ENCODE assay signal across 8 cellular contexts in genomic region chr1:27872802-27873665, GRCh38. TPM values are rescaled to one million over a fixed set of nuclear protein-coding genes. Genes with fewer than 3 reads are reported as not detected.
DNase-seq lines count a peak whose midpoint lies in the region; ATAC-seq and TF ChIP-seq lines count a peak whose summit lies in the region.

No MANE protein-coding gene starts in this region.

- CTCF ChIA-PET in activated CD4-positive, alpha-beta memory T cell treated with anti-CD3 and anti-CD28 coated beads for 36 hours (lab: Charles Lee): interaction anchor here (0.8 to 1.0 kb wide), 2 partner anchors 67 to 215 kb away, joined by 3 read pairs; no protein-coding TSS in a partner anchor

- peaks cover 64 to 85% (median 78%) of the 10 kb centered on the region in 10 experiments for H3K4me1 ChIP-seq in BLaER1 treated with 17β-estradiol and CSF1 and Interleukin-3, amounts not matched to agents 10 nM and 100 nM
- H3K4me1 ChIP-seq in HUES48 (ENCODE audit: control insufficient read depth, insufficient read depth, low read length): no peaks in the 10 kb centered on the region

- H3K9me3 ChIP-seq in BLaER1 treated with 17β-estradiol and CSF1 and Interleukin-3, amounts not matched to agents 10 nM and 100 nM (replicated peaks in 1 of 11): no peaks in the 10 kb centered on the region
- H3K9me3 ChIP-seq in HUES48 (ENCODE audit: control insufficient read depth, insufficient read depth, low read length): no peaks in the 10 kb centered on the region

- peak overlapping the region; percentile 66 to 98 (median 92) for H3K4me3 ChIP-seq in BLaER1 treated with 17β-estradiol and CSF1 and Interleukin-3, amounts not matched to agents 10 nM and 100 nM
- peak overlapping the region; percentile 84 for H3K4me3 ChIP-seq in HUES48 (ENCODE audit: low read depth, low read length)

- H3K4me1 Mint-ChIP-seq in activated CD4-positive, alpha-beta memory T cell treated with anti-CD3 and anti-CD28 coated beads for 36 hours (ENCODE audit: low read depth): peaks cover 39% of the 10 kb centered on the region
- H3K4me1 Mint-ChIP-seq in neural crest cell: peaks cover 7% of the 10 kb centered on the region

- no peaks in the 10 kb centered on the region for H3K27me3 ChIP-seq in BLaER1 treated with 17β-estradiol and CSF1 and Interleukin-3, amounts not matched to agents 10 nM and 100 nM
- no peaks in the 10 kb centered on the region for H3K27me3 ChIP-seq in HUES48 (ENCODE audit: control insufficient read depth, insufficient read depth, low read length)

- H3K27ac Mint-ChIP-seq in activated CD4-positive, alpha-beta memory T cell treated with anti-CD3 and anti-CD28 coated beads for 36 hours: peak overlapping the region; percentile 84
- H3K27ac Mint-ChIP-seq in neural crest cell (ENCODE audit: unreplicated experiment): no peak overlapping the region

- H3K36me3 ChIP-seq in BLaER1 treated with 17β-estradiol and CSF1 and Interleukin-3, amounts not matched to agents 10 nM and 100 nM: peaks cover 0 to 42% (median 23%) of the 10 kb centered on the region in 11 experiments; a peak in 18 of 22 replicates
- no peaks in the 10 kb centered on the region for H3K36me3 ChIP-seq in HUES48 (ENCODE audit: control insufficient read depth, insufficient read depth, low read length)

- H3K9ac ChIP-seq in BLaER1 treated with 17β-estradiol and CSF1 and Interleukin-3, amounts not matched to agents 10 nM and 100 nM: peak overlapping the region; percentile 84 to 99 (median 94)
- H3K9ac ChIP-seq in HUES48 (ENCODE audit: low read depth, low read length): peak overlapping the region; percentile 10; the same call in 1 of the 2 replicates

- peaks cover 4% of the 10 kb centered on the region for H3K36me3 Mint-ChIP-seq in activated CD4-positive, alpha-beta memory T cell treated with anti-CD3 and anti-CD28 coated beads for 36 hours
- no peaks in the 10 kb centered on the region for H3K36me3 Mint-ChIP-seq in neural crest cell (ENCODE audit: low read depth)

- intact Hi-C loops in activated CD4-positive, alpha-beta memory T cell treated with anti-CD3 and anti-CD28 coated beads for 36 hours (cut with micrococcal nuclease): loop anchor here (2.0 kb wide), 1 partner anchor 14 kb away; no protein-coding TSS in a partner anchor

- POLR2A ChIA-PET in activated CD4-positive, alpha-beta memory T cell treated with anti-CD3 and anti-CD28 coated beads for 36 hours (lab: Charles Lee): interaction anchor here (0.7 to 2.4 kb wide), 4 partner anchors 14 to 87 kb away, joined by 3 to 10 read pairs (median 3); partner anchors contain the start of gene XKR8

- peak overlapping the region; percentile 92 for H3K4me3 Mint-ChIP-seq in activated CD4-positive, alpha-beta memory T cell treated with anti-CD3 and anti-CD28 coated beads for 36 hours
- peak overlapping the region; percentile 85 for H3K4me3 Mint-ChIP-seq in neural crest cell

- H3K9me3 Mint-ChIP-seq in activated CD4-positive, alpha-beta memory T cell treated with anti-CD3 and anti-CD28 coated beads for 36 hours: no peaks in the 10 kb centered on the region
- H3K9me3 Mint-ChIP-seq in neural crest cell: no peaks in the 10 kb centered on the region

- no peak for TF ChIP-seq CTCF in neural crest cell (conservative IDR thresholded peaks at IDR 0.05)

- H4K20me1 ChIP-seq in BLaER1 treated with 17β-estradiol and CSF1 and Interleukin-3, amounts not matched to agents 10 nM and 100 nM: peaks cover 0 to 50% (median 17%) of the 10 kb centered on the region in 11 experiments; a peak in 11 of 22 replicates

- no peak for ATAC-seq in GM19328 (IDR thresholded peaks at IDR 0.05; ENCODE audit: unreplicated experiment)
- ATAC-seq in GM18861 (IDR thresholded peaks at IDR 0.05; ENCODE audit: unreplicated experiment): no peak

- peak overlapping the region; percentile 82 to 97 (median 93) for H3K27ac ChIP-seq in BLaER1 treated with 17β-estradiol and CSF1 and Interleukin-3, amounts not matched to agents 10 nM and 100 nM
- H3K27ac ChIP-seq in HUES48 (ENCODE audit: low read depth, low read length): no peak overlapping the region

- H3K4me2 ChIP-seq in BLaER1 treated with 17β-estradiol and CSF1 and Interleukin-3, amounts not matched to agents 10 nM and 100 nM: peak overlapping the region; percentile 83 to 100 (median 95)

- no peaks in the 10 kb centered on the region for H3K27me3 Mint-ChIP-seq in activated CD4-positive, alpha-beta memory T cell treated with anti-CD3 and anti-CD28 coated beads for 36 hours
- peaks cover 8% of the 10 kb centered on the region for H3K27me3 Mint-ChIP-seq in neural crest cell (ENCODE audit: low read depth)

- DNase-seq in activated CD4-positive, alpha-beta memory T cell treated with anti-CD3 and anti-CD28 coated beads for 36 hours: peak; percentile 65
- DNase-seq in fibroblast of gingiva (ENCODE audit: low read depth) (peak; percentile 17), neural crest cell (ENCODE audit: low read depth, low spot score) (no peak), DMS153 treated with DMSO at 0.1 percent for 48 hours (lab: John Stamatoyannopoulos, UW; ENCODE audit: unreplicated experiment) (no peak)

RNA-seq across cellular contexts. Expression of gene THEMIS2, which starts 0.7 kb away (rescaled TPM):
- 10 to 100 TPM; 27.4 to 29.3 TPM for total RNA-seq in activated CD4-positive, alpha-beta memory T cell treated with anti-CD3 and anti-CD28 coated beads for 36 hours
- total RNA-seq in neural crest cell: 5.5 and 5.7 TPM in 2 replicates

RNA-seq across cellular contexts. Expression of gene RPA2, which starts 41.3 kb away (rescaled TPM):
- total RNA-seq in activated CD4-positive, alpha-beta memory T cell treated with anti-CD3 and anti-CD28 coated beads for 36 hours: 10 to 100 TPM; 90.2 to 94.8 TPM
- total RNA-seq in neural crest cell: 63.0 and 72.1 TPM in 2 replicates

RNA-seq across cellular contexts. Expression of gene PPP1R8, which starts 42.5 kb away (rescaled TPM):
- 10 to 100 TPM; 42.9 to 43.8 TPM for total RNA-seq in activated CD4-positive, alpha-beta memory T cell treated with anti-CD3 and anti-CD28 coated beads for 36 hours
- 66.1 and 70.4 TPM in 2 replicates for total RNA-seq in neural crest cell

Comparison
In these comparisons a context has a peak if more than half of its experiments do, and no peak if none do; other contexts are left out.
1. DNase-seq: peak in activated CD4-positive, alpha-beta memory T cell treated with anti-CD3 and anti-CD28 coated beads for 36 hours (single experiment) and fibroblast of gingiva (single experiment); none in neural crest cell (single experiment) and DMS153 treated with DMSO at 0.1 percent for 48 hours (single experiment).